Comparison of ENCODE assay signal across 32 cellular contexts in the genomic region with DNA sequence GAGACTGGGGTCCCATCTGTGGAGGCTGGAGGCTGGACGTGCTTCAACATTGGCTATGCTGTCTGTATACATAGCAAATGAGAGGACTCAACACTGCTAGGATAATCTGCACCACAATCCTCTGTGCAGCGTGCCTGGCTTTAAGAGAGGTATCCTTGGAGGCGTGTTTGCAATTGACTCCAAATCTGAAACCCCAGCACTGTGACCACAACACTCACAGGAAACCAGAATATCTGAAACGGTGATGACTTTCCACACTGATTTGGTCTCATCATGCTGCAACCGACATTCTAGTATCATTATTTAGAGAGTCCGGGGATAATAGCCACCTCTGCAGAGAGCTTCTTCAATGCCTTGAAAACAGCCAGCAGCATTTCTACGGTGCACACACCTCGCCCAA. TPM values are rescaled to one million over a fixed set of nuclear protein-coding genes. Genes with fewer than 3 reads are reported as not detected.
"Had no signal": no experiment of that assay in that cellular context is flagged by ENCODE, and none has a peak within 500 bp of the region (broad histone marks: within the 10 kb centered on the region; RNA-seq: fewer than 3 reads in every experiment).

No MANE protein-coding gene starts in this region.

- DNase-seq: activated CD4-positive, alpha-beta memory T cell treated with anti-CD3 and anti-CD28 coated beads for 36 hours; activated CD4-positive, alpha-beta T cell treated with anti-CD3 and anti-CD28 coated beads for 48 hours; activated CD8-positive, alpha-beta memory T cell treated with anti-CD3 and anti-CD28 coated beads, Interleukin-2, amount 50 U/mL, for 48 hours; activated naive CD4-positive, alpha-beta T cell; activated T-cell treated with anti-CD3 and anti-CD28 coated beads, Interleukin-2, amount 50 U/mL, for 24 hours; dermis blood vessel endothelial cell; effector CD4-positive, alpha-beta T cell; foreskin keratinocyte; heart right ventricle; naive B cell; nephron progenitor cell; retina; stimulated activated CD4-positive, alpha-beta T cell treated with anti-CD3 and anti-CD28 coated beads, Interleukin-1b, Interleukin-23, amount 100 ng/mL, for 48 hours; stimulated activated CD4-positive, alpha-beta T cell treated with anti-CD3 and anti-CD28 coated beads, Interleukin-4, amount 100 ng/mL, for 4 hours; stimulated activated CD8-positive, alpha-beta memory T cell treated with anti-CD3 and anti-CD28 coated beads, Interleukin-4, amount 100 ng/mL, for 48 hours; WERI-Rb-1 had no signal

- H3K27me3 ChIP-seq: foreskin keratinocyte, tibial nerve had no signal

- FAIRE-seq: bronchial epithelial cell, colon had no signal

- H3K36me3 ChIP-seq: esophagus muscularis mucosa, heart right ventricle, neutrophil, tibial nerve, WERI-Rb-1 had no signal

- H3K4me1 ChIP-seq: esophagus muscularis mucosa, foreskin keratinocyte, heart right ventricle, tibial nerve had no signal

- H3K27ac ChIP-seq: esophagus muscularis mucosa, foreskin keratinocyte, heart right ventricle, neutrophil, skin epidermis, tibial nerve, WERI-Rb-1 had no signal

- H3K9me3 ChIP-seq: neutrophil had no signal

- H3K4me3 ChIP-seq: esophagus muscularis mucosa, heart right ventricle, skin epidermis, tibial nerve had no signal

RNA-seq across cellular contexts. Expression of a gene that starts 35.1 kb away (rescaled TPM):
- total RNA-seq: activated CD4-positive, alpha-beta memory T cell treated with anti-CD3 and anti-CD28 coated beads for 36 hours; activated naive CD4-positive, alpha-beta T cell treated with anti-CD3 and anti-CD28 coated beads, Interleukin-2, amount 50 U/mL, for 72 hours; activated T-helper 17 cell treated with anti-CD3 and anti-CD28 coated beads, Interleukin-2, amount 50 U/mL, for 72 hours; bronchial epithelial cell; dermis blood vessel endothelial cell; esophagus muscularis mucosa; foreskin keratinocyte; heart right ventricle; kidney epithelial cell; lower leg skin; mesothelial cell of epicardium; osteocyte; progenitor cell of endocrine pancreas; sciatic nerve; temporal lobe; tibial nerve; ureter had no signal
- polyA plus RNA-seq: foreskin keratinocyte, heart right ventricle had no signal

RNA-seq across cellular contexts. Expression of a gene that starts 48.2 kb away (rescaled TPM):
- total RNA-seq: activated CD4-positive, alpha-beta memory T cell treated with anti-CD3 and anti-CD28 coated beads for 36 hours; activated naive CD4-positive, alpha-beta T cell treated with anti-CD3 and anti-CD28 coated beads, Interleukin-2, amount 50 U/mL, for 72 hours; activated T-helper 17 cell treated with anti-CD3 and anti-CD28 coated beads, Interleukin-2, amount 50 U/mL, for 72 hours; dermis blood vessel endothelial cell; osteocyte had no signal
